Comparison of ENCODE assay signal across 9 cellular contexts in genomic region chr9:132214027-132214622, GRCh38. TPM values are rescaled to one million over a fixed set of nuclear protein-coding genes. Genes with fewer than 3 reads are reported as not detected.
DNase-seq lines count a peak whose midpoint lies in the region; ATAC-seq and TF ChIP-seq lines count a peak whose summit lies in the region.
"Had no signal": no experiment of that assay in that cellular context is flagged by ENCODE, and none has a peak within 500 bp of the region (broad histone marks: within the 10 kb centered on the region; RNA-seq: fewer than 3 reads in every experiment).

No MANE protein-coding gene starts in this region.

- H3K27ac ChIP-seq in mammary epithelial cell (ENCODE audit: insufficient read depth, low read depth, low read length) (no peak overlapping the region), upper lobe of right lung (no peak overlapping the region)

- peak overlapping the region; percentile 52 for H2AFZ ChIP-seq in mammary epithelial cell (ENCODE audit: low read depth, low read length)

- WGBS in mammary epithelial cell (ENCODE audit: low coverage, missing lambda C conversion rate): 2% methylated on average over 18 of the region's 18 CpGs

- peaks cover 13% of the 10 kb centered on the region for H3K4me1 ChIP-seq in mammary epithelial cell (ENCODE audit: insufficient read depth, low read length)
- H3K4me1 ChIP-seq in upper lobe of right lung: peaks cover 4% of the 10 kb centered on the region

- H3K4me3 ChIP-seq in mammary epithelial cell (replicated peaks in 1 of 3; ENCODE audit: insufficient read depth in 1 of 3, low read depth in 2 of 3, low read length in 3 of 3) (no peak overlapping the region), upper lobe of right lung (no peak overlapping the region)
- H3K4me3 ChIP-seq: GM12878 had no signal

- no peak overlapping the region for H3K9ac ChIP-seq in mammary epithelial cell (ENCODE audit: insufficient read depth, low read length)

- H3K4me2 ChIP-seq in mammary epithelial cell (ENCODE audit: insufficient read depth, low read depth, low read length): peak overlapping the region; percentile 77

- no peaks in the 10 kb centered on the region for H3K9me3 ChIP-seq in mammary epithelial cell (replicated peaks; ENCODE audit: insufficient read depth, low read length)
- no peaks in the 10 kb centered on the region for H3K9me3 ChIP-seq in upper lobe of right lung

- CTCF ChIA-PET in mammary epithelial cell (lab: Charles Lee; ENCODE audit: low non-redundant PET) (no interaction called here), GM10248 (lab: Yijun Ruan, JAX) (interaction anchor here (0.7 kb wide), 1 partner anchor 23 kb away, joined by 3 read pairs; no protein-coding TSS in a partner anchor)

- BruUV-seq in mammary epithelial cell (replicated peaks; lab: Mats Ljungman, UMichigan): no TSS peak

- POLR2A ChIA-PET in GM10248 (lab: Yijun Ruan, JAX): no interaction called here

- no peaks in the 10 kb centered on the region for H3K27me3 ChIP-seq in mammary epithelial cell (ENCODE audit: insufficient read depth, low read length)
- H3K27me3 ChIP-seq in upper lobe of right lung: no peaks in the 10 kb centered on the region

- dilution Hi-C loops in mammary epithelial cell (cut with HindIII; ENCODE audit: low sequenced_read_pairs): no loop called here

- in situ Hi-C loops in mammary epithelial cell (cut with MboI; ENCODE audit: low sequenced_read_pairs in 2 of 2): no loop called here

- no peaks in the 10 kb centered on the region for H4K20me1 ChIP-seq in mammary epithelial cell (ENCODE audit: insufficient read depth, low read length)

- ATAC-seq in upper lobe of right lung: peak; percentile 89
- ATAC-seq: GM12878 had no signal

- peak; percentile 95 for DNase-seq in AG20443 (ENCODE audit: low spot score)
- DNase-seq in NCI-H1105 (lab: John Stamatoyannopoulos, UW): peak; percentile 36
- peak; percentile 79 for DNase-seq in mammary epithelial cell
- DNase-seq in kidney tubule cell (ENCODE audit: low spot score): peak; percentile 88
- DNase-seq in upper lobe of right lung: peak; percentile 82
- no peak for DNase-seq in GM10248 (ENCODE audit: extremely low spot score)
- no peak for DNase-seq in activated CD8-positive, alpha-beta memory T cell treated with anti-CD3 and anti-CD28 coated beads for 24 hours
- no peak for DNase-seq in NCI-H748 (lab: John Stamatoyannopoulos, UW; ENCODE audit: unreplicated experiment)

- intact Hi-C loops in mammary epithelial cell (cut with micrococcal nuclease): no loop called here
- intact Hi-C loops in upper lobe of right lung (cut with DNase I): no loop called here

- H3K36me3 ChIP-seq in mammary epithelial cell (ENCODE audit: insufficient read depth, low read length) (no peaks in the 10 kb centered on the region), upper lobe of right lung (no peaks in the 10 kb centered on the region)

- no peak for TF ChIP-seq CTCF in mammary epithelial cell (conservative IDR thresholded peaks at IDR 0.05 in 1 of 2, IDR thresholded peaks at IDR 0.05 in 1 of 2; ENCODE audit: extremely low read depth in 1 of 2, insufficient read depth in 1 of 2, low read depth in 1 of 2, low read length in 2 of 2)
- TF ChIP-seq CTCF in upper lobe of right lung (IDR thresholded peaks at IDR 0.05): no peak
- TF ChIP-seq CTCF in GM10248 (IDR thresholded peaks at IDR 0.05; ENCODE audit: control extremely low read depth, extremely low read depth, low read depth, missing control alignments): no peak

- H3K79me2 ChIP-seq in mammary epithelial cell (ENCODE audit: insufficient read depth, low read length): no peaks in the 10 kb centered on the region

RNA-seq across cellular contexts. Expression of gene NTNG2, which starts 52.3 kb away (rescaled TPM):
- total RNA-seq in mammary epithelial cell: 1 to 10 TPM; 1.0 to 2.0 TPM
- 0.74 TPM for polyA plus RNA-seq in mammary epithelial cell
- polyA minus RNA-seq in mammary epithelial cell: not detected
- 7.6 TPM for total RNA-seq in upper lobe of right lung

Comparison
In these comparisons a context has a peak if more than half of its experiments do, and no peak if none do; other contexts are left out.
1. DNase-seq: peak in AG20443 (single experiment), NCI-H1105 (single experiment), mammary epithelial cell (single experiment), kidney tubule cell (single experiment) and upper lobe of right lung (single experiment); none in GM10248 (single experiment), activated CD8-positive, alpha-beta memory T cell treated with anti-CD3 and anti-CD28 coated beads for 24 hours (single experiment) and NCI-H748 (single experiment).